ENCODE assay signal across 10 cellular contexts in genomic region chr16:84613408-84614071, GRCh38. TPM values are rescaled to one million over a fixed set of nuclear protein-coding genes. Genes with fewer than 3 reads are reported as not detected.
DNase-seq lines count a peak whose midpoint lies in the region; ATAC-seq and TF ChIP-seq lines count a peak whose summit lies in the region.
"Had no signal": no experiment of that assay in that cellular context is flagged by ENCODE, and none has a peak within 500 bp of the region (broad histone marks: within the 10 kb centered on the region; RNA-seq: fewer than 3 reads in every experiment).

No MANE protein-coding gene starts in this region.

- H3K4me1 Mint-ChIP-seq in Calu3 (ENCODE audit: low read depth, unreplicated experiment): peaks cover 47% of the 10 kb centered on the region
- H3K4me1 Mint-ChIP-seq in activated naive CD8-positive, alpha-beta T cell treated with anti-CD3 and anti-CD28 coated beads, Interleukin-2, amount 10 ng/mL, durations not matched to agents 7 days and 5 days: peaks cover 71% of the 10 kb centered on the region
- peaks cover 66 to 84% (median 76%) of the 10 kb centered on the region in 7 donors for H3K4me1 Mint-ChIP-seq in naive thymus-derived CD4-positive, alpha-beta T cell

- peak overlapping the region; percentile 98 for H3K4me3 Mint-ChIP-seq in Calu3 (ENCODE audit: low read depth, unreplicated experiment)
- peak overlapping the region; percentile 96 for H3K4me3 Mint-ChIP-seq in activated naive CD8-positive, alpha-beta T cell treated with anti-CD3 and anti-CD28 coated beads, Interleukin-2, amount 10 ng/mL, durations not matched to agents 7 days and 5 days
- H3K4me3 Mint-ChIP-seq in naive thymus-derived CD4-positive, alpha-beta T cell: peak overlapping the region; percentile 42 to 99 (median 64)

- no TSS peak for BruUV-seq in Calu3 (replicated peaks; lab: Mats Ljungman, UMichigan)

- H3K9me2 ChIP-seq in GM23248 (ENCODE audit: insufficient read depth): no peaks in the 10 kb centered on the region

- no peak for TF ChIP-seq CTCF in AG04450 (IDR thresholded peaks at IDR 0.05; ENCODE audit: low read depth, low read length)
- TF ChIP-seq CTCF in Calu3 (IDR thresholded peaks at IDR 0.05; ENCODE audit: unreplicated experiment): no peak

- H2AFZ ChIP-seq in GM23248: no peak overlapping the region

- peaks cover 63% of the 10 kb centered on the region for H3K36me3 Mint-ChIP-seq in Calu3 (ENCODE audit: insufficient read depth, unreplicated experiment)
- peaks cover 65% of the 10 kb centered on the region for H3K36me3 Mint-ChIP-seq in activated naive CD8-positive, alpha-beta T cell treated with anti-CD3 and anti-CD28 coated beads, Interleukin-2, amount 10 ng/mL, durations not matched to agents 7 days and 5 days
- peaks cover 0 to 69% (median 26%) of the 10 kb centered on the region in 5 donors for H3K36me3 Mint-ChIP-seq in naive thymus-derived CD4-positive, alpha-beta T cell

- peaks cover 91% of the 10 kb centered on the region for H3K79me2 ChIP-seq in GM23248 (ENCODE audit: insufficient read depth)

- 87 to 88% methylated on average over 6 to 7 of the region's 7 CpGs for WGBS in GM23248 (ENCODE audit: low coverage in 1 of 2, low lambda C conversion rate in 2 of 2, missing lambda C conversion rate in 2 of 2), 2 experiments

- H3K27me3 Mint-ChIP-seq in Calu3 (ENCODE audit: unreplicated experiment): no peaks in the 10 kb centered on the region
- peaks cover 1% of the 10 kb centered on the region for H3K27me3 Mint-ChIP-seq in activated naive CD8-positive, alpha-beta T cell treated with anti-CD3 and anti-CD28 coated beads, Interleukin-2, amount 10 ng/mL, durations not matched to agents 7 days and 5 days
- H3K27me3 Mint-ChIP-seq in naive thymus-derived CD4-positive, alpha-beta T cell: peaks cover 0 to 2% (median 0%) of the 10 kb centered on the region in 5 donors

- no peaks in the 10 kb centered on the region for H3K9me3 Mint-ChIP-seq in Calu3 (ENCODE audit: low read depth, unreplicated experiment)
- H3K9me3 Mint-ChIP-seq in activated naive CD8-positive, alpha-beta T cell treated with anti-CD3 and anti-CD28 coated beads, Interleukin-2, amount 10 ng/mL, durations not matched to agents 7 days and 5 days: peaks cover 2% of the 10 kb centered on the region
- H3K9me3 Mint-ChIP-seq in naive thymus-derived CD4-positive, alpha-beta T cell: peaks cover 0 to 6% (median 0%) of the 10 kb centered on the region in 11 donors

- H3K4me2 ChIP-seq in GM23248 (ENCODE audit: unreplicated experiment): no peak overlapping the region

- DNase-seq in AG04450 (ENCODE audit: low read depth, low spot score): no peak
- no peak for DNase-seq in Calu3
- DNase-seq in activated naive CD8-positive, alpha-beta T cell treated with anti-CD3 and anti-CD28 coated beads, Interleukin-2, amount 10 ng/mL, durations not matched to agents 7 days and 5 days: no peak
- DNase-seq in naive thymus-derived CD4-positive, alpha-beta T cell: no peak
- DNase-seq in sciatic nerve (ENCODE audit: low spot score): no peak
- DNase-seq in A172 (ENCODE audit: low spot score): no peak
- DNase-seq in GM23248: no peak
- DNase-seq: head of caudate nucleus, SW 1271 had no signal

- peak overlapping the region; percentile 21 for H3K27ac ChIP-seq in AG04450 (ENCODE audit: low read depth, low read length)
- peak overlapping the region; percentile 4 for H3K27ac ChIP-seq in naive thymus-derived CD4-positive, alpha-beta T cell (ENCODE audit: low read depth, low read length)
- no peak overlapping the region for H3K27ac ChIP-seq in GM23248

- H3K27ac Mint-ChIP-seq in Calu3 (ENCODE audit: unreplicated experiment): peak overlapping the region; percentile 11
- peak overlapping the region; percentile 79 for H3K27ac Mint-ChIP-seq in activated naive CD8-positive, alpha-beta T cell treated with anti-CD3 and anti-CD28 coated beads, Interleukin-2, amount 10 ng/mL, durations not matched to agents 7 days and 5 days
- peak overlapping the region; percentile 60 to 93 (median 74) for H3K27ac Mint-ChIP-seq in naive thymus-derived CD4-positive, alpha-beta T cell

- H3K9ac ChIP-seq in GM23248: no peak overlapping the region

- H3F3A ChIP-seq in GM23248 (ENCODE audit: insufficient read depth): 0 out of 2 replicates have a peak, but pooled peaks cover 12% of the 10 kb centered on the region

- intact Hi-C loops in Calu3 (cut with micrococcal nuclease; ENCODE audit: unreplicated experiment): no loop called here
- intact Hi-C loops in naive thymus-derived CD4-positive, alpha-beta T cell (cut with micrococcal nuclease): no loop called here
- intact Hi-C loops in sciatic nerve (cut with DNase I): no loop called here

- H3K4me3 ChIP-seq in AG04450 (ENCODE audit: low read depth, low read length): no peak overlapping the region
- peak overlapping the region; percentile 7 for H3K4me3 ChIP-seq in naive thymus-derived CD4-positive, alpha-beta T cell (ENCODE audit: low read length)
- no peak overlapping the region for H3K4me3 ChIP-seq in GM23248

- POLR2A ChIA-PET in AG04450 (lab: Yijun Ruan, JAX): interaction anchor here (0.6 kb wide), 1 partner anchor 29 kb away, joined by 8 read pairs; no protein-coding TSS in a partner anchor
- POLR2A ChIA-PET in activated naive CD8-positive, alpha-beta T cell treated with anti-CD3 and anti-CD28 coated beads, Interleukin-2, amount 10 ng/mL, durations not matched to agents 7 days and 5 days (lab: Charles Lee): interaction anchor here (1.5 to 5.8 kb wide), 3 partner anchors 14 to 99 kb away, joined by 3 to 105 read pairs (median 20); no protein-coding TSS in a partner anchor
- POLR2A ChIA-PET in naive thymus-derived CD4-positive, alpha-beta T cell (lab: Charles Lee): interaction anchor here (0.9 to 7.8 kb wide), 5 partner anchors 12 to 98 kb away, joined by 3 to 96 read pairs (median 3); no protein-coding TSS in a partner anchor

- CTCF ChIA-PET in AG04450 (lab: Charles Lee): interaction anchor here (0.7 kb wide), 1 partner anchor 16 kb away, joined by 10 read pairs; no protein-coding TSS in a partner anchor
- CTCF ChIA-PET in Calu3 (lab: Charles Lee): interaction anchor here (1.6 kb wide), 1 partner anchor 15 kb away, joined by 3 read pairs; no protein-coding TSS in a partner anchor
- CTCF ChIA-PET in naive thymus-derived CD4-positive, alpha-beta T cell (lab: Charles Lee): interaction anchor here (1.3 kb wide), 2 partner anchors 17 to 107 kb away, joined by 3 to 4 read pairs; no protein-coding TSS in a partner anchor

- H3K36me3 ChIP-seq in naive thymus-derived CD4-positive, alpha-beta T cell (ENCODE audit: control insufficient read depth in 2 of 3, insufficient read depth in 3 of 3, low read length in 3 of 3): peaks cover 0 to 16% (median 4%) of the 10 kb centered on the region in 3 experiments
- H3K36me3 ChIP-seq in GM23248 (ENCODE audit: low read depth): no peaks in the 10 kb centered on the region

- peaks cover 68 to 76% of the 10 kb centered on the region in 2 donors for H3K4me1 ChIP-seq in naive thymus-derived CD4-positive, alpha-beta T cell (ENCODE audit: control insufficient read depth in 2 of 2, insufficient read depth in 2 of 2, low read length in 2 of 2)
- 0 out of 2 replicates have a peak, but pooled peaks cover 9% of the 10 kb centered on the region for H3K4me1 ChIP-seq in GM23248 (ENCODE audit: insufficient read depth)

- in situ Hi-C loops in GM23248 (cut with MboI): no loop called here

- no peaks in the 10 kb centered on the region; the same call in 1 of the 2 replicates for H3K9me3 ChIP-seq in AG04450 (ENCODE audit: control insufficient read depth, insufficient read depth, low read length)
- H3K9me3 ChIP-seq in naive thymus-derived CD4-positive, alpha-beta T cell (ENCODE audit: control insufficient read depth in 2 of 3, low read length in 3 of 3): no peaks in the 10 kb centered on the region
- H3K9me3 ChIP-seq in GM23248 (ENCODE audit: low read depth): no peaks in the 10 kb centered on the region

- no peaks in the 10 kb centered on the region for H3K27me3 ChIP-seq in AG04450 (ENCODE audit: control insufficient read depth, insufficient read depth, low read length)
- H3K27me3 ChIP-seq in naive thymus-derived CD4-positive, alpha-beta T cell (ENCODE audit: control insufficient read depth in 2 of 2, insufficient read depth in 2 of 2, low read length in 2 of 2): no peaks in the 10 kb centered on the region
- H3K27me3 ChIP-seq in GM23248 (replicated peaks; ENCODE audit: insufficient read depth): no peaks in the 10 kb centered on the region

- ATAC-seq in activated naive CD8-positive, alpha-beta T cell treated with anti-CD3 and anti-CD28 coated beads, Interleukin-2, amount 10 ng/mL, durations not matched to agents 7 days and 5 days (ENCODE audit: low read depth): no peak
- ATAC-seq in naive thymus-derived CD4-positive, alpha-beta T cell: no peak
- no peak for ATAC-seq in sciatic nerve
- no peak for ATAC-seq in GM18909 (IDR thresholded peaks at IDR 0.05; ENCODE audit: poor library complexity, unreplicated experiment)

- peaks cover 4% of the 10 kb centered on the region; the same call in 1 of the 2 replicates for H4K20me1 ChIP-seq in GM23248 (ENCODE audit: insufficient read depth)

RNA-seq across cellular contexts. Expression of gene COTL1, which starts 4.3 kb away (rescaled TPM):
- polyA plus RNA-seq in AG04450 (2011; rRNA removed) (153 and 197 TPM in 2 replicates), GM23248 (2016; fragmentation: Nextera tagmentation; extraction: Ambion mirVana) (370 and 399 TPM in 2 replicates)
- polyA minus RNA-seq in AG04450 (2011; rRNA and poly(A)+ RNA removed): 83.5 and 92.2 TPM in 2 replicates
- total RNA-seq in Calu3 (2022) (312 and 343 TPM in 2 replicates), sciatic nerve (77.9 TPM)
- total RNA-seq in activated naive CD8-positive, alpha-beta T cell treated with anti-CD3 and anti-CD28 coated beads, Interleukin-2, amount 10 ng/mL, durations not matched to agents 7 days and 5 days: 100 to 1,000 TPM; 657 to 664 TPM
- total RNA-seq in naive thymus-derived CD4-positive, alpha-beta T cell: 100 to 1,000 TPM in 3 of 5 experiments, 10 to 100 TPM in 2; 84.2 to 704 (median 172) TPM
- polyA plus RNA-seq in naive thymus-derived CD4-positive, alpha-beta T cell: 100 to 1,000 TPM; 268 to 344 TPM
- total RNA-seq in A172 (2014; rRNA removed; shearing (Covaris generic)): 275 and 295 TPM in 2 replicates
- 144 and 145 TPM in 2 replicates for total RNA-seq in GM23248 (2014; rRNA removed; shearing (Covaris generic))

RNA-seq across cellular contexts. Expression of gene KLHL36, which starts 34.8 kb away (rescaled TPM):
- polyA plus RNA-seq in AG04450 (2011; rRNA removed) (32.6 and 38.3 TPM in 2 replicates), GM23248 (2016; fragmentation: Nextera tagmentation; extraction: Ambion mirVana) (18.1 and 20.5 TPM in 2 replicates)
- polyA minus RNA-seq in AG04450 (2011; rRNA and poly(A)+ RNA removed): 53.1 and 66.7 TPM in 2 replicates
- total RNA-seq in Calu3 (2022) (90.4 and 93.6 TPM in 2 replicates), sciatic nerve (60.2 TPM)
- total RNA-seq in activated naive CD8-positive, alpha-beta T cell treated with anti-CD3 and anti-CD28 coated beads, Interleukin-2, amount 10 ng/mL, durations not matched to agents 7 days and 5 days: 10 to 100 TPM; 66.8 to 72.6 TPM
- 100 to 1,000 TPM in 2 of 5 experiments, 10 to 100 TPM in 3; 51.8 to 161 (median 97.8) TPM for total RNA-seq in naive thymus-derived CD4-positive, alpha-beta T cell
- 10 to 100 TPM; 45.8 to 73.7 TPM for polyA plus RNA-seq in naive thymus-derived CD4-positive, alpha-beta T cell
- 38.0 and 46.3 TPM in 2 replicates for total RNA-seq in A172 (2014; rRNA removed; shearing (Covaris generic))
- 68.0 and 83.9 TPM in 2 replicates for total RNA-seq in GM23248 (2014; rRNA removed; shearing (Covaris generic))

Comparison
In these comparisons a context has a peak if more than half of its experiments do, and no peak if none do; other contexts are left out.
1. H3K27ac Mint-ChIP-seq: peak in every context shown above with its lines; median percentile 79 in activated naive CD8-positive, alpha-beta T cell treated with anti-CD3 and anti-CD28 coated beads, Interleukin-2, amount 10 ng/mL, durations not matched to agents 7 days and 5 days; 74 in naive thymus-derived CD4-positive, alpha-beta T cell; 11 in Calu3.